Comparison of ENCODE assay signal across 1 cellular context in the genomic region with DNA sequence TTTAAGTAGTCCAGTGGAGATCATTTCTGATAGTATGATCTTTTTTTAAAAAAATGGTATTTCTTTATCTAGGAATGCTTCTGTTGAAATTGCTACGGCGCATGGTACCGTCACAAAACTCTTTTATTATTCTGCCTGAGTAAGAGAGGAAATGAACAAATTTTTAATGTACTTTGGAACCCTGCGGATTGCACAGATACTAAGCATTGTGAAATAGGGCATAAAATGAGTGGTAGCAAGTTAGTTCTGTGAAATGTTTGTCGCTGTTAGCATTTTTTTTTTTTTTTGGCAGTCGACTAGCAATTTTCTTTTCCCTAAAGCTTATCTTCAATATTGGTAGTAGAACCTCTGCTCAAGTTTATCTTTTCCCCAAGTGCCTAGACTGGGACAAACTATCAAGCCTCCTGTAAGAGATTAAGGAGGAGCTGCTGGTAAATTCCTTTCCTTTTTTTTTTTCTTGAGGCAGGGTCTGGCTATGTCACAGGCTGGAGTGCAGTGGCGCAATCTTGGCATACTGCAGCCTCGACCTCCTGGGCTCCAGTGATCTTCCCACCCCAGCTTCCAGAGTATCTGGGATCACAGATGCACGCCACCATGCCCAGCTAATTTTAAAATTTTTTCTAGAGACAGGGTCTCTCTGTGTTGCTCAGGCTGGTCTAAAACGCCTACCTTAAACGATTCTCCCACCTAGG.
TF ChIP-seq lines count a peak whose summit lies in the region.

No MANE protein-coding gene starts in this region.

TF ChIP-seq in H1, 55 proteins besides CTCF, POLR2A, EP300 and RAD21:
- TF ChIP-seq CEBPB (IDR thresholded peaks at IDR 0.05; ENCODE audit: low read depth, low read length) (peak; percentile 67), TCF12 (IDR thresholded peaks at IDR 0.05; ENCODE audit: low read depth, low read length) (no peak)
